In genomic region chr9:128732576-128732975, GRCh38 we compare ENCODE assay signal across 17 cellular contexts.
"Had no signal": no experiment of that assay in that cellular context is flagged by ENCODE, and none has a peak within 500 bp of the region (broad histone marks: within the 10 kb centered on the region; RNA-seq: fewer than 3 reads in every experiment).

No MANE protein-coding gene starts in this region.

- DNase-seq: activated CD8-positive, alpha-beta memory T cell treated with anti-CD3 and anti-CD28 coated beads, Interleukin-2, amount 50 U/mL, for 4 hours; activated CD8-positive, alpha-beta T cell treated with anti-CD3 and anti-CD28 coated beads, Interleukin-2, amount 10 ng/mL, durations not matched to agents 7 days and 5 days; activated effector memory CD4-positive, alpha-beta T cell treated with Interleukin-2 at 50 U/mL for 16 hours; activated T-cell treated with anti-CD3 and anti-CD28 coated beads, Interleukin-2, amount 50 U/mL, for 4 hours; naive thymus-derived CD8-positive, alpha-beta T cell; spleen; stimulated activated CD4-positive, alpha-beta T cell treated with anti-CD3 and anti-CD28 coated beads, Interleukin-4, amount 100 ng/mL, for 4 hours had no signal

- ATAC-seq: activated T-cell treated with anti-CD3 and anti-CD28 coated beads, Interleukin-2, amount 50 U/mL, for 4 hours had no signal

- H3K4me3 Mint-ChIP-seq: activated CD8-positive, alpha-beta T cell treated with anti-CD3 and anti-CD28 coated beads, Interleukin-2, amount 10 ng/mL, durations not matched to agents 7 days and 5 days; activated naive CD4-positive, alpha-beta T cell treated with anti-CD3 and anti-CD28 coated beads, Interleukin-2, amount 10 ng/mL, durations not matched to agents 7 days and 5 days; activated T-cell treated with anti-CD3 and anti-CD28 coated beads, Interleukin-2, amount 50 U/mL, for 4 hours; naive thymus-derived CD8-positive, alpha-beta T cell; stimulated activated memory B cell treated with anti-CD40 and anti-IgM and Interleukin-4, amounts not matched to agents 10 μg/mL and 1 μg/mL and 100 μg/mL, for 72 hours had no signal

- H3K9me3 Mint-ChIP-seq: activated naive CD4-positive, alpha-beta T cell treated with anti-CD3 and anti-CD28 coated beads, Interleukin-2, amount 10 ng/mL, durations not matched to agents 7 days and 5 days; activated T-cell treated with anti-CD3 and anti-CD28 coated beads, Interleukin-2, amount 50 U/mL, for 4 hours; naive thymus-derived CD8-positive, alpha-beta T cell; stimulated activated memory B cell treated with anti-CD40 and anti-IgM and Interleukin-4, amounts not matched to agents 10 μg/mL and 1 μg/mL and 100 μg/mL, for 72 hours had no signal

- H3K36me3 ChIP-seq: pancreas had no signal

- H3K27ac Mint-ChIP-seq: activated CD8-positive, alpha-beta T cell treated with anti-CD3 and anti-CD28 coated beads, Interleukin-2, amount 10 ng/mL, durations not matched to agents 7 days and 5 days; activated naive CD4-positive, alpha-beta T cell treated with anti-CD3 and anti-CD28 coated beads, Interleukin-2, amount 10 ng/mL, durations not matched to agents 7 days and 5 days; naive thymus-derived CD8-positive, alpha-beta T cell; stimulated activated memory B cell treated with anti-CD40 and anti-IgM and Interleukin-4, amounts not matched to agents 10 μg/mL and 1 μg/mL and 100 μg/mL, for 72 hours had no signal

- H3K9me3 ChIP-seq: ascending aorta, gastroesophageal sphincter, neutrophil, pancreas, spleen, tibial artery had no signal

- H3K27me3 Mint-ChIP-seq: activated naive CD4-positive, alpha-beta T cell treated with anti-CD3 and anti-CD28 coated beads, Interleukin-2, amount 10 ng/mL, durations not matched to agents 7 days and 5 days; naive thymus-derived CD8-positive, alpha-beta T cell; stimulated activated memory B cell treated with anti-CD40 and anti-IgM and Interleukin-4, amounts not matched to agents 10 μg/mL and 1 μg/mL and 100 μg/mL, for 72 hours had no signal

- H3K4me3 ChIP-seq: ascending aorta, coronary artery, gastroesophageal sphincter, pancreas, spleen, tibial artery had no signal

- H3K27ac ChIP-seq: ascending aorta, coronary artery, neutrophil, tibial artery had no signal

- H3K4me1 ChIP-seq: ascending aorta, pancreas, tibial artery had no signal

- H3K27me3 ChIP-seq: ascending aorta, gastroesophageal sphincter, neutrophil, pancreas, spleen, tibial artery had no signal

- FAIRE-seq: endometrium, pancreas, urothelium cell line had no signal
